In genomic region chr6:26199057-26199772, GRCh38 we compare ENCODE assay signal across 1 cellular context.
A peak's percentile ranks its signal among the peaks of the same experiment; 100 is the strongest.
TF ChIP-seq lines count a peak whose summit lies in the region.

No MANE protein-coding gene starts in this region.

TF ChIP-seq in H1, 55 proteins besides CTCF, POLR2A, EP300 and RAD21 (continued from another document):
- TF ChIP-seq KDM1A (IDR thresholded peaks at IDR 0.05; ENCODE audit: borderline replicate concordance, low read length) (no peak), SP1 (IDR thresholded peaks at IDR 0.05; ENCODE audit: low read depth, low read length) (peak; percentile 99), MAX (IDR thresholded peaks at IDR 0.05) (no peak), RXRA (IDR thresholded peaks at IDR 0.05; ENCODE audit: insufficient read depth, low read depth, low read length) (no peak), GTF2F1 (IDR thresholded peaks at IDR 0.05; ENCODE audit: borderline replicate concordance, low read depth, low read length) (peak; percentile 98), ZNF274 (IDR thresholded peaks at IDR 0.05; ENCODE audit: borderline replicate concordance, extremely low read depth, low read length) (no peak), TEAD4 (IDR thresholded peaks at IDR 0.05; ENCODE audit: low read depth, low read length) (0 out of 2 replicates have a peak, but pooled peaks have one; percentile 8), CBX8 (IDR thresholded peaks at IDR 0.05; ENCODE audit: borderline replicate concordance, low read depth, low read length) (no peak), RBBP5 (IDR thresholded peaks at IDR 0.05; ENCODE audit: borderline replicate concordance, low read depth, low read length) (no peak), TAF1 (IDR thresholded peaks at IDR 0.05; ENCODE audit: low read depth, low read length) (peak; percentile 96), HDAC2 (IDR thresholded peaks at IDR 0.05; ENCODE audit: borderline replicate concordance in 1 of 2, low read depth in 2 of 2, low read length in 2 of 2) (no peak), POLR2AphosphoS5 (IDR thresholded peaks at IDR 0.05; ENCODE audit: low read depth, low read length) (peak; percentile 87), CREB1 (IDR thresholded peaks at IDR 0.05) (0 out of 2 replicates have a peak, but pooled peaks have one; percentile 7), SAP30 (IDR thresholded peaks at IDR 0.05; ENCODE audit: insufficient read depth, insufficient replicate concordance, low read length) (peak; percentile 55), EGR1 (IDR thresholded peaks at IDR 0.05; ENCODE audit: borderline replicate concordance, low read depth, low read length) (no peak), SIN3A (conservative IDR thresholded peaks at IDR 0.05 in 1 of 2, IDR thresholded peaks at IDR 0.05 in 1 of 2; ENCODE audit: low read depth in 1 of 2, low read length in 2 of 2) (no peak; a peak in 2 of 4 replicates), CHD2 (IDR thresholded peaks at IDR 0.05; ENCODE audit: low read length) (peak; percentile 63; the same call in 1 of the 2 replicates)
- TF ChIP-seq, protein P1, sequence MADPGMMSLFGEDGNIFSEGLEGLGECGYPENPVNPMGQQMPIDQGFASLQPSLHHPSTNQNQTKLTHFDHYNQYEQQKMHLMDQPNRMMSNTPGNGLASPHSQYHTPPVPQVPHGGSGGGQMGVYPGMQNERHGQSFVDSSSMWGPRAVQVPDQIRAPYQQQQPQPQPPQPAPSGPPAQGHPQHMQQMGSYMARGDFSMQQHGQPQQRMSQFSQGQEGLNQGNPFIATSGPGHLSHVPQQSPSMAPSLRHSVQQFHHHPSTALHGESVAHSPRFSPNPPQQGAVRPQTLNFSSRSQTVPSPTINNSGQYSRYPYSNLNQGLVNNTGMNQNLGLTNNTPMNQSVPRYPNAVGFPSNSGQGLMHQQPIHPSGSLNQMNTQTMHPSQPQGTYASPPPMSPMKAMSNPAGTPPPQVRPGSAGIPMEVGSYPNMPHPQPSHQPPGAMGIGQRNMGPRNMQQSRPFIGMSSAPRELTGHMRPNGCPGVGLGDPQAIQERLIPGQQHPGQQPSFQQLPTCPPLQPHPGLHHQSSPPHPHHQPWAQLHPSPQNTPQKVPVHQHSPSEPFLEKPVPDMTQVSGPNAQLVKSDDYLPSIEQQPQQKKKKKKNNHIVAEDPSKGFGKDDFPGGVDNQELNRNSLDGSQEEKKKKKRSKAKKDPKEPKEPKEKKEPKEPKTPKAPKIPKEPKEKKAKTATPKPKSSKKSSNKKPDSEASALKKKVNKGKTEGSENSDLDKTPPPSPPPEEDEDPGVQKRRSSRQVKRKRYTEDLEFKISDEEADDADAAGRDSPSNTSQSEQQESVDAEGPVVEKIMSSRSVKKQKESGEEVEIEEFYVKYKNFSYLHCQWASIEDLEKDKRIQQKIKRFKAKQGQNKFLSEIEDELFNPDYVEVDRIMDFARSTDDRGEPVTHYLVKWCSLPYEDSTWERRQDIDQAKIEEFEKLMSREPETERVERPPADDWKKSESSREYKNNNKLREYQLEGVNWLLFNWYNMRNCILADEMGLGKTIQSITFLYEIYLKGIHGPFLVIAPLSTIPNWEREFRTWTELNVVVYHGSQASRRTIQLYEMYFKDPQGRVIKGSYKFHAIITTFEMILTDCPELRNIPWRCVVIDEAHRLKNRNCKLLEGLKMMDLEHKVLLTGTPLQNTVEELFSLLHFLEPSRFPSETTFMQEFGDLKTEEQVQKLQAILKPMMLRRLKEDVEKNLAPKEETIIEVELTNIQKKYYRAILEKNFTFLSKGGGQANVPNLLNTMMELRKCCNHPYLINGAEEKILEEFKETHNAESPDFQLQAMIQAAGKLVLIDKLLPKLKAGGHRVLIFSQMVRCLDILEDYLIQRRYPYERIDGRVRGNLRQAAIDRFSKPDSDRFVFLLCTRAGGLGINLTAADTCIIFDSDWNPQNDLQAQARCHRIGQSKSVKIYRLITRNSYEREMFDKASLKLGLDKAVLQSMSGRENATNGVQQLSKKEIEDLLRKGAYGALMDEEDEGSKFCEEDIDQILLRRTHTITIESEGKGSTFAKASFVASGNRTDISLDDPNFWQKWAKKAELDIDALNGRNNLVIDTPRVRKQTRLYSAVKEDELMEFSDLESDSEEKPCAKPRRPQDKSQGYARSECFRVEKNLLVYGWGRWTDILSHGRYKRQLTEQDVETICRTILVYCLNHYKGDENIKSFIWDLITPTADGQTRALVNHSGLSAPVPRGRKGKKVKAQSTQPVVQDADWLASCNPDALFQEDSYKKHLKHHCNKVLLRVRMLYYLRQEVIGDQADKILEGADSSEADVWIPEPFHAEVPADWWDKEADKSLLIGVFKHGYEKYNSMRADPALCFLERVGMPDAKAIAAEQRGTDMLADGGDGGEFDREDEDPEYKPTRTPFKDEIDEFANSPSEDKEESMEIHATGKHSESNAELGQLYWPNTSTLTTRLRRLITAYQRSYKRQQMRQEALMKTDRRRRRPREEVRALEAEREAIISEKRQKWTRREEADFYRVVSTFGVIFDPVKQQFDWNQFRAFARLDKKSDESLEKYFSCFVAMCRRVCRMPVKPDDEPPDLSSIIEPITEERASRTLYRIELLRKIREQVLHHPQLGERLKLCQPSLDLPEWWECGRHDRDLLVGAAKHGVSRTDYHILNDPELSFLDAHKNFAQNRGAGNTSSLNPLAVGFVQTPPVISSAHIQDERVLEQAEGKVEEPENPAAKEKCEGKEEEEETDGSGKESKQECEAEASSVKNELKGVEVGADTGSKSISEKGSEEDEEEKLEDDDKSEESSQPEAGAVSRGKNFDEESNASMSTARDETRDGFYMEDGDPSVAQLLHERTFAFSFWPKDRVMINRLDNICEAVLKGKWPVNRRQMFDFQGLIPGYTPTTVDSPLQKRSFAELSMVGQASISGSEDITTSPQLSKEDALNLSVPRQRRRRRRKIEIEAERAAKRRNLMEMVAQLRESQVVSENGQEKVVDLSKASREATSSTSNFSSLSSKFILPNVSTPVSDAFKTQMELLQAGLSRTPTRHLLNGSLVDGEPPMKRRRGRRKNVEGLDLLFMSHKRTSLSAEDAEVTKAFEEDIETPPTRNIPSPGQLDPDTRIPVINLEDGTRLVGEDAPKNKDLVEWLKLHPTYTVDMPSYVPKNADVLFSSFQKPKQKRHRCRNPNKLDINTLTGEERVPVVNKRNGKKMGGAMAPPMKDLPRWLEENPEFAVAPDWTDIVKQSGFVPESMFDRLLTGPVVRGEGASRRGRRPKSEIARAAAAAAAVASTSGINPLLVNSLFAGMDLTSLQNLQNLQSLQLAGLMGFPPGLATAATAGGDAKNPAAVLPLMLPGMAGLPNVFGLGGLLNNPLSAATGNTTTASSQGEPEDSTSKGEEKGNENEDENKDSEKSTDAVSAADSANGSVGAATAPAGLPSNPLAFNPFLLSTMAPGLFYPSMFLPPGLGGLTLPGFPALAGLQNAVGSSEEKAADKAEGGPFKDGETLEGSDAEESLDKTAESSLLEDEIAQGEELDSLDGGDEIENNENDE (IDR thresholded peaks at IDR 0.05; ENCODE audit: insufficient replicate concordance, low read length) = no peak
TF ChIP-seq in H1: peak in this region for 13.
